ENCODE assay signal across 9 cellular contexts in the genomic region with DNA sequence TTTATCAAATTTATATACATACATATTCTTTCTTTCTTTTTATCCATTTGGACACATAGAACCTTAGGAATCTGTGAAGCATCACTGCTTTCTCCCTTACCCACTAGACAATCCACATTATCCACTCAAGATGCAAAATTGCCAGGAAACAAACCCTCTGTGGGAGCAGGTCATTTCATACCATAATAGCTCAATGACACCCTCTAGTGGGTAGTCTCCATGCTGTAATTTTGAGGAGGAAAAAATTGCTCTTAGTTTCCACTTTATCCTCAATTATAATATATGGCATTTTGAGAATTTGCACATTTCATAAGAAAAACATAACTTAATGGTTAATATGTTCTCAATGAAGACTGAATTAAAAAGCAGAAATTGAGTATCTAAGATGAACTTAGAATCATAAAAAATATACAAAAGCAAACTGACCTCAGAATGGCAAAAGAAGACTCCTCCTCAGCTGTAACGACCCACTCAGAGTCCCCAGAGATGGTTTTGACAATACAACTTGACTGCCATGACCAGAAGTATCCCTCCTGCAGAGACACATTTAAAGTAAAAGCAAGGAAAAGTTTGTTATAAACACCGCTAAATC.
DNase-seq lines count a peak whose midpoint lies in the region; ATAC-seq and TF ChIP-seq lines count a peak whose summit lies in the region.
"Had no signal": no experiment of that assay in that cellular context is flagged by ENCODE, and none has a peak within 500 bp of the region (broad histone marks: within the 10 kb centered on the region; RNA-seq: fewer than 3 reads in every experiment).

No MANE protein-coding gene starts in this region.

- TF ChIP-seq EP300 in suprapubic skin (IDR thresholded peaks at IDR 0.05), result no peak

- CTCF ChIA-PET in CD4-positive, alpha-beta T cell (lab: Charles Lee), result no interaction called here
- CTCF ChIA-PET in activated naive CD4-positive, alpha-beta T cell treated with anti-CD3 and anti-CD28 coated beads, Interleukin-2, amount 10 ng/mL, durations not matched to agents 7 days and 5 days (lab: Charles Lee), result interaction anchor here (1.3 kb wide), 1 partner anchor 1148 kb away, joined by 4 read pairs; no protein-coding TSS in a partner anchor

- no peaks in the 10 kb centered on the region for H3K9me3 ChIP-seq in CD4-positive, alpha-beta T cell (ENCODE audit: control insufficient read depth, low read length)
- no peaks in the 10 kb centered on the region for H3K9me3 ChIP-seq in suprapubic skin
- H3K9me3 ChIP-seq: SJCRH30 had no signal

- no peaks in the 10 kb centered on the region for H3K36me3 ChIP-seq in suprapubic skin
- H3K36me3 ChIP-seq: SJCRH30 had no signal

- ATAC-seq in CD4-positive, alpha-beta T cell (ENCODE audit: poor library complexity), result no peak
- ATAC-seq in GM18858 (IDR thresholded peaks at IDR 0.05; ENCODE audit: unreplicated experiment) (peak; percentile 32), SK-N-SH treated with all-trans-retinoic acid at 6 μM for 48 hours (peak; percentile 61; the same call in 2 of the 3 replicates), HG03571 (IDR thresholded peaks at IDR 0.05; ENCODE audit: unreplicated experiment) (no peak)

- no peaks in the 10 kb centered on the region for H3K4me1 ChIP-seq in suprapubic skin
- H3K4me1 ChIP-seq: SJCRH30 had no signal

- WGBS in suprapubic skin, result 76% methylated on average over 2 of the region's 2 CpGs

- H3K36me3 Mint-ChIP-seq in CD4-positive, alpha-beta T cell (ENCODE audit: low read depth), result no peaks in the 10 kb centered on the region
- no peaks in the 10 kb centered on the region for H3K36me3 Mint-ChIP-seq in activated naive CD4-positive, alpha-beta T cell treated with anti-CD3 and anti-CD28 coated beads, Interleukin-2, amount 10 ng/mL, durations not matched to agents 7 days and 5 days

- H3K27ac Mint-ChIP-seq in CD4-positive, alpha-beta T cell, result no peak overlapping the region
- no peak overlapping the region for H3K27ac Mint-ChIP-seq in activated naive CD4-positive, alpha-beta T cell treated with anti-CD3 and anti-CD28 coated beads, Interleukin-2, amount 10 ng/mL, durations not matched to agents 7 days and 5 days

- H3K9me3 Mint-ChIP-seq in CD4-positive, alpha-beta T cell, result no peaks in the 10 kb centered on the region
- H3K9me3 Mint-ChIP-seq in activated naive CD4-positive, alpha-beta T cell treated with anti-CD3 and anti-CD28 coated beads, Interleukin-2, amount 10 ng/mL, durations not matched to agents 7 days and 5 days, result no peaks in the 10 kb centered on the region

- no peaks in the 10 kb centered on the region for H3K4me1 Mint-ChIP-seq in CD4-positive, alpha-beta T cell (ENCODE audit: low read depth)
- H3K4me1 Mint-ChIP-seq in activated naive CD4-positive, alpha-beta T cell treated with anti-CD3 and anti-CD28 coated beads, Interleukin-2, amount 10 ng/mL, durations not matched to agents 7 days and 5 days, result no peaks in the 10 kb centered on the region

- H3K4me3 Mint-ChIP-seq in CD4-positive, alpha-beta T cell, result no peak overlapping the region
- no peak overlapping the region for H3K4me3 Mint-ChIP-seq in activated naive CD4-positive, alpha-beta T cell treated with anti-CD3 and anti-CD28 coated beads, Interleukin-2, amount 10 ng/mL, durations not matched to agents 7 days and 5 days

- intact Hi-C loops in CD4-positive, alpha-beta T cell (cut with DNase I, micrococcal nuclease), result no loop called here

- TF ChIP-seq POLR2A in suprapubic skin (IDR thresholded peaks at IDR 0.05), result no peak

- TF ChIP-seq CTCF in CD4-positive, alpha-beta T cell (IDR thresholded peaks at IDR 0.05), result peak; percentile 33
- peak; percentile 6 to 52 for TF ChIP-seq CTCF in suprapubic skin (IDR thresholded peaks at IDR 0.05)

- no peaks in the 10 kb centered on the region for H3K27me3 Mint-ChIP-seq in CD4-positive, alpha-beta T cell
- no peaks in the 10 kb centered on the region for H3K27me3 Mint-ChIP-seq in activated naive CD4-positive, alpha-beta T cell treated with anti-CD3 and anti-CD28 coated beads, Interleukin-2, amount 10 ng/mL, durations not matched to agents 7 days and 5 days

- H3K27ac ChIP-seq in CD4-positive, alpha-beta T cell (ENCODE audit: low read depth, low read length), result no peak overlapping the region
- H3K27ac ChIP-seq in suprapubic skin, result no peak overlapping the region
- H3K27ac ChIP-seq: SJCRH30 had no signal

- DNase-seq in CD4-positive, alpha-beta T cell, result no peak
- peak; percentile 48 for DNase-seq in HuH-7 (ENCODE audit: low spot score)
- peak; percentile 4 for DNase-seq in germinal center (ENCODE audit: low spot score)
- DNase-seq in suprapubic skin (ENCODE audit: low spot score in 2 of 2), result no peak
- no peak for DNase-seq in activated naive CD4-positive, alpha-beta T cell treated with anti-CD3 and anti-CD28 coated beads, Interleukin-2, amount 10 ng/mL, durations not matched to agents 7 days and 5 days

- H3K4me3 ChIP-seq in suprapubic skin, result no peak overlapping the region
- H3K4me3 ChIP-seq: SJCRH30 had no signal

- no peaks in the 10 kb centered on the region for H3K27me3 ChIP-seq in CD4-positive, alpha-beta T cell (ENCODE audit: control insufficient read depth, insufficient read depth, low read length)
- H3K27me3 ChIP-seq in suprapubic skin, result no peaks in the 10 kb centered on the region
- H3K27me3 ChIP-seq: SJCRH30 had no signal

- POLR2A ChIA-PET in CD4-positive, alpha-beta T cell (lab: Charles Lee), result no interaction called here

TF ChIP-seq in SK-N-SH treated with all-trans-retinoic acid at 6 μM for 48 hours, 23 proteins besides CTCF, POLR2A, EP300 and RAD21:
- TF ChIP-seq, protein P1, sequence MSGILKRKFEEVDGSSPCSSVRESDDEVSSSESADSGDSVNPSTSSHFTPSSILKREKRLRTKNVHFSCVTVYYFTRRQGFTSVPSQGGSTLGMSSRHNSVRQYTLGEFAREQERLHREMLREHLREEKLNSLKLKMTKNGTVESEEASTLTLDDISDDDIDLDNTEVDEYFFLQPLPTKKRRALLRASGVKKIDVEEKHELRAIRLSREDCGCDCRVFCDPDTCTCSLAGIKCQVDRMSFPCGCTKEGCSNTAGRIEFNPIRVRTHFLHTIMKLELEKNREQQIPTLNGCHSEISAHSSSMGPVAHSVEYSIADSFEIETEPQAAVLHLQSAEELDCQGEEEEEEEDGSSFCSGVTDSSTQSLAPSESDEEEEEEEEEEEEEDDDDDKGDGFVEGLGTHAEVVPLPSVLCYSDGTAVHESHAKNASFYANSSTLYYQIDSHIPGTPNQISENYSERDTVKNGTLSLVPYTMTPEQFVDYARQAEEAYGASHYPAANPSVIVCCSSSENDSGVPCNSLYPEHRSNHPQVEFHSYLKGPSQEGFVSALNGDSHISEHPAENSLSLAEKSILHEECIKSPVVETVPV (CRISPR knock-in tag; IDR thresholded peaks at IDR 0.05), result no peak
- no peak for TF ChIP-seq ESRRG (CRISPR knock-in tag; IDR thresholded peaks at IDR 0.05)
- no peak for TF ChIP-seq SNAI2 (CRISPR knock-in tag; IDR thresholded peaks at IDR 0.05)
- TF ChIP-seq, protein P2, sequence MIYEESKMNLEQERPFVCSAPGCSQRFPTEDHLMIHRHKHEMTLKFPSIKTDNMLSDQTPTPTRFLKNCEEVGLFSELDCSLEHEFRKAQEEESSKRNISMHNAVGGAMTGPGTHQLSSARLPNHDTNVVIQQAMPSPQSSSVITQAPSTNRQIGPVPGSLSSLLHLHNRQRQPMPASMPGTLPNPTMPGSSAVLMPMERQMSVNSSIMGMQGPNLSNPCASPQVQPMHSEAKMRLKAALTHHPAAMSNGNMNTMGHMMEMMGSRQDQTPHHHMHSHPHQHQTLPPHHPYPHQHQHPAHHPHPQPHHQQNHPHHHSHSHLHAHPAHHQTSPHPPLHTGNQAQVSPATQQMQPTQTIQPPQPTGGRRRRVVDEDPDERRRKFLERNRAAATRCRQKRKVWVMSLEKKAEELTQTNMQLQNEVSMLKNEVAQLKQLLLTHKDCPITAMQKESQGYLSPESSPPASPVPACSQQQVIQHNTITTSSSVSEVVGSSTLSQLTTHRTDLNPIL (CRISPR knock-in tag; IDR thresholded peaks at IDR 0.05; ENCODE audit: low read depth), result no peak
- TF ChIP-seq, protein P3, sequence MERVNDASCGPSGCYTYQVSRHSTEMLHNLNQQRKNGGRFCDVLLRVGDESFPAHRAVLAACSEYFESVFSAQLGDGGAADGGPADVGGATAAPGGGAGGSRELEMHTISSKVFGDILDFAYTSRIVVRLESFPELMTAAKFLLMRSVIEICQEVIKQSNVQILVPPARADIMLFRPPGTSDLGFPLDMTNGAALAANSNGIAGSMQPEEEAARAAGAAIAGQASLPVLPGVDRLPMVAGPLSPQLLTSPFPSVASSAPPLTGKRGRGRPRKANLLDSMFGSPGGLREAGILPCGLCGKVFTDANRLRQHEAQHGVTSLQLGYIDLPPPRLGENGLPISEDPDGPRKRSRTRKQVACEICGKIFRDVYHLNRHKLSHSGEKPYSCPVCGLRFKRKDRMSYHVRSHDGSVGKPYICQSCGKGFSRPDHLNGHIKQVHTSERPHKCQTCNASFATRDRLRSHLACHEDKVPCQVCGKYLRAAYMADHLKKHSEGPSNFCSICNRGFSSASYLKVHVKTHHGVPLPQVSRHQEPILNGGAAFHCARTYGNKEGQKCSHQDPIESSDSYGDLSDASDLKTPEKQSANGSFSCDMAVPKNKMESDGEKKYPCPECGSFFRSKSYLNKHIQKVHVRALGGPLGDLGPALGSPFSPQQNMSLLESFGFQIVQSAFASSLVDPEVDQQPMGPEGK (CRISPR knock-in tag; IDR thresholded peaks at IDR 0.05; ENCODE audit: borderline replicate concordance), result no peak
- TF ChIP-seq, protein P4, sequence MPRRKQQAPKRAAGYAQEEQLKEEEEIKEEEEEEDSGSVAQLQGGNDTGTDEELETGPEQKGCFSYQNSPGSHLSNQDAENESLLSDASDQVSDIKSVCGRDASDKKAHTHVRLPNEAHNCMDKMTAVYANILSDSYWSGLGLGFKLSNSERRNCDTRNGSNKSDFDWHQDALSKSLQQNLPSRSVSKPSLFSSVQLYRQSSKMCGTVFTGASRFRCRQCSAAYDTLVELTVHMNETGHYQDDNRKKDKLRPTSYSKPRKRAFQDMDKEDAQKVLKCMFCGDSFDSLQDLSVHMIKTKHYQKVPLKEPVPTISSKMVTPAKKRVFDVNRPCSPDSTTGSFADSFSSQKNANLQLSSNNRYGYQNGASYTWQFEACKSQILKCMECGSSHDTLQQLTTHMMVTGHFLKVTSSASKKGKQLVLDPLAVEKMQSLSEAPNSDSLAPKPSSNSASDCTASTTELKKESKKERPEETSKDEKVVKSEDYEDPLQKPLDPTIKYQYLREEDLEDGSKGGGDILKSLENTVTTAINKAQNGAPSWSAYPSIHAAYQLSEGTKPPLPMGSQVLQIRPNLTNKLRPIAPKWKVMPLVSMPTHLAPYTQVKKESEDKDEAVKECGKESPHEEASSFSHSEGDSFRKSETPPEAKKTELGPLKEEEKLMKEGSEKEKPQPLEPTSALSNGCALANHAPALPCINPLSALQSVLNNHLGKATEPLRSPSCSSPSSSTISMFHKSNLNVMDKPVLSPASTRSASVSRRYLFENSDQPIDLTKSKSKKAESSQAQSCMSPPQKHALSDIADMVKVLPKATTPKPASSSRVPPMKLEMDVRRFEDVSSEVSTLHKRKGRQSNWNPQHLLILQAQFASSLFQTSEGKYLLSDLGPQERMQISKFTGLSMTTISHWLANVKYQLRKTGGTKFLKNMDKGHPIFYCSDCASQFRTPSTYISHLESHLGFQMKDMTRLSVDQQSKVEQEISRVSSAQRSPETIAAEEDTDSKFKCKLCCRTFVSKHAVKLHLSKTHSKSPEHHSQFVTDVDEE (CRISPR knock-in tag; IDR thresholded peaks at IDR 0.05), result no peak
- no peak for TF ChIP-seq ZFP30 (CRISPR knock-in tag; IDR thresholded peaks at IDR 0.05)

Comparison
In these comparisons a context has a peak if more than half of its experiments do, and no peak if none do; other contexts are left out.
1. ATAC-seq: peak in GM18858 (single experiment) and SK-N-SH treated with all-trans-retinoic acid at 6 μM for 48 hours (single experiment); none in CD4-positive, alpha-beta T cell (single experiment) and HG03571 (single experiment).
2. DNase-seq: peak in HuH-7 (single experiment) and germinal center (single experiment); none in CD4-positive, alpha-beta T cell (0 of 10), suprapubic skin (0 of 2) and activated naive CD4-positive, alpha-beta T cell treated with anti-CD3 and anti-CD28 coated beads, Interleukin-2, amount 10 ng/mL, durations not matched to agents 7 days and 5 days (single experiment).